Comparison of ENCODE assay signal across 12 cellular contexts in the genomic region with DNA sequence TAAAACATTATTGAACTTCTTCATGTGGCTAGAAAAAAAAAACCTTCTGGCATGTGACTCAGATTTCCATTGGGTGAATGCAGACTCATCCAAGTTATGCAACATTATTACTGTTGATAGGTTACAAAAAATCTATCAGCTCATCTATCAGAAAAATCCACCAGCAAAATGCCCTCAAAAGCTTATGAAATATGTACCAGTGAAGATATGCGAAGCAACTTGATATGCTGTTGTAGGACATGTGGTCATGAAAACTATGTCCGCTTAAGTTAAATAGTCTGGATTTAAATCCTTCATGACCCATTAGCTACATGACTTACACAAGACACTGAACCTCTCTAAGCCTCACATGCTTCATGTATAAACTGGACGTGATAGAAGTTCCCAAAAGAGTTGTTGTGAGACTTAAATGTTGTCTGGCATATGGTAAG. TPM values are rescaled to one million over a fixed set of nuclear protein-coding genes. Genes with fewer than 3 reads are reported as not detected.
DNase-seq lines count a peak whose midpoint lies in the region; ATAC-seq and TF ChIP-seq lines count a peak whose summit lies in the region.
"Had no signal": no experiment of that assay in that cellular context is flagged by ENCODE, and none has a peak within 500 bp of the region (broad histone marks: within the 10 kb centered on the region; RNA-seq: fewer than 3 reads in every experiment).

No MANE protein-coding gene starts in this region.

- ATAC-seq in left cardiac atrium, result peak; percentile 27 to 48
- no peak for ATAC-seq in HG03571 (IDR thresholded peaks at IDR 0.05; ENCODE audit: unreplicated experiment)
- no peak for ATAC-seq in GM21723 (IDR thresholded peaks at IDR 0.05; ENCODE audit: unreplicated experiment)
- ATAC-seq: A549 had no signal

- DNase-seq in AG04450 (ENCODE audit: low read depth, low spot score) (no peak), left cardiac atrium (no peak), prostate gland (ENCODE audit: low spot score) (no peak), superior temporal gyrus (ENCODE audit: extremely low spot score) (no peak)
- DNase-seq in activated effector memory CD4-positive, alpha-beta T cell treated with anti-CD3 and anti-CD28 coated beads, Interleukin-2, amount 50 U/mL, for 16 hours, result no peak
- DNase-seq: cerebellar nuclear complex; NCI-H2227 treated with DMSO at 0.1 percent for 48 hours; stimulated activated CD4-positive, alpha-beta T cell treated with anti-CD3 and anti-CD28 coated beads, Interleukin-12 subunit alpha, Interleukin-12 subunit beta, amount 100 ng/mL, for 4 hours had no signal

- no peaks in the 10 kb centered on the region for H3K9me3 ChIP-seq in AG04450 (ENCODE audit: control insufficient read depth, insufficient read depth, low read length)
- no peaks in the 10 kb centered on the region for H3K9me3 ChIP-seq in prostate gland
- H3K9me3 ChIP-seq: A549 had no signal

- intact Hi-C loops in left cardiac atrium (cut with DNase I), result no loop called here
- intact Hi-C loops in prostate gland (cut with DNase I), result no loop called here

- TF ChIP-seq POLR2A in prostate gland (IDR thresholded peaks at IDR 0.05), result no peak

- TF ChIP-seq CTCF in AG04450 (IDR thresholded peaks at IDR 0.05; ENCODE audit: low read depth, low read length) (no peak), prostate gland (IDR thresholded peaks at IDR 0.05) (no peak)

- no peaks in the 10 kb centered on the region for H3K36me3 ChIP-seq in prostate gland

- H3K27ac ChIP-seq in AG04450 (ENCODE audit: low read depth, low read length) (peak overlapping the region; percentile 82), angular gyrus (ENCODE audit: low read depth, low read length) (peak overlapping the region; percentile 13), prostate gland (peak overlapping the region; percentile 4)

- H3K4me1 ChIP-seq in prostate gland (replicated peaks), result no peaks in the 10 kb centered on the region

- H3K4me3 ChIP-seq in AG04450 (ENCODE audit: low read depth, low read length), result no peak overlapping the region
- H3K4me3 ChIP-seq in prostate gland, result no peak overlapping the region
- H3K4me3 ChIP-seq: A549 had no signal

- POLR2A ChIA-PET in AG04450 (lab: Yijun Ruan, JAX), result interaction anchor here (0.8 to 5.0 kb wide), 8 partner anchors 12 to 67 kb away, joined by 3 to 59 read pairs (median 6); partner anchors contain the start of genes BFSP1 and DSTN

- CTCF ChIA-PET in AG04450 (lab: Charles Lee), result interaction anchor here (0.6 to 1.4 kb wide), 4 partner anchors 14 to 28 kb away, joined by 3 to 5 read pairs (median 4); partner anchors contain the start of gene DSTN

- no peaks in the 10 kb centered on the region for H3K27me3 ChIP-seq in AG04450 (ENCODE audit: control insufficient read depth, insufficient read depth, low read length)
- H3K27me3 ChIP-seq in prostate gland (replicated peaks; ENCODE audit: insufficient read depth), result no peaks in the 10 kb centered on the region

- WGBS in prostate gland, result 58% methylated on average over 3 of the region's 3 CpGs

RNA-seq across cellular contexts. Expression of gene BFSP1, which starts 12.4 kb away (rescaled TPM):
- polyA plus RNA-seq in AG04450 (2011; rRNA removed), result 2.3 and 2.9 TPM in 2 replicates
- polyA minus RNA-seq in AG04450 (2011; rRNA and poly(A)+ RNA removed), result 1.5 and 1.8 TPM in 2 replicates
- under 1 TPM; 0.41 to 0.68 TPM for total RNA-seq in left cardiac atrium
- total RNA-seq in prostate gland, result 1 to 10 TPM in 1 of 2 donors, under 1 TPM in 1; 0.27 to 6.9 TPM

RNA-seq across cellular contexts. Expression of gene DSTN, which starts 26.3 kb away (rescaled TPM):
- 318 and 414 TPM in 2 replicates for polyA plus RNA-seq in AG04450 (2011; rRNA removed)
- 27.3 and 48.9 TPM in 2 replicates for polyA minus RNA-seq in AG04450 (2011; rRNA and poly(A)+ RNA removed)
- total RNA-seq in left cardiac atrium, result 100 to 1,000 TPM; 547 to 572 TPM
- total RNA-seq in prostate gland, result 100 to 1,000 TPM; 284 to 559 TPM

Comparison
In these comparisons a context has a peak if more than half of its experiments do, and no peak if none do; other contexts are left out.
1. H3K27ac ChIP-seq: peak in every context shown above with its lines; median percentile 82 in AG04450; 13 in angular gyrus; 4 in prostate gland.
2. ATAC-seq: peak in left cardiac atrium (2 of 2); none in HG03571 (single experiment) and GM21723 (single experiment).